ENCODE assay signal across 8 cellular contexts in genomic region chr10:97713351-97713827, GRCh38. TPM values are rescaled to one million over a fixed set of nuclear protein-coding genes. Genes with fewer than 3 reads are reported as not detected.
DNase-seq lines count a peak whose midpoint lies in the region; ATAC-seq and TF ChIP-seq lines count a peak whose summit lies in the region.

Gene MARVELD1 (plus strand): TSS chr10:97713730. CDS start chr10:97713877, 147 bp downstream.

- WGBS in right lobe of liver (ENCODE audit: insufficient coverage, low coverage, low lambda C conversion rate, missing lambda C conversion rate): 12% methylated on average over 32 of the region's 38 CpGs

- H3K4me3 ChIP-seq in right lobe of liver: peak within 1 kb of the TSS; percentile 49 to 54 (median 51)
- H3K4me3 ChIP-seq in stomach smooth muscle (ENCODE audit: low read length in 2 of 2): peak within 1 kb of the TSS; percentile 69 to 87

- intact Hi-C loops in right lobe of liver (cut with DNase I): no loop called here

- H3K27me3 ChIP-seq in right lobe of liver: no peaks in the 10 kb centered on the region
- no peaks in the 10 kb centered on the region for H3K27me3 ChIP-seq in stomach smooth muscle (ENCODE audit: control insufficient read depth in 1 of 2, insufficient read depth in 2 of 2, low read length in 2 of 2)

- POLR2A ChIA-PET in RWPE1 (lab: Yijun Ruan, JAX; ENCODE audit: low non-redundant PET): interaction anchor here (0.6 to 2.4 kb wide), 7 partner anchors 11 to 30 kb away, joined by 3 to 15 read pairs (median 6); partner anchors contain the start of genes AVPI1 and ZFYVE27

- no peak for TF ChIP-seq POLR2A in right lobe of liver (IDR thresholded peaks at IDR 0.05)

- DNase-seq in DMS 273 (lab: John Stamatoyannopoulos, UW; ENCODE audit: unreplicated experiment) (peak; percentile 81), RWPE1 (ENCODE audit: low spot score) (peak; percentile 83), dedifferentiated amniotic fluid mesenchymal stem cell (ENCODE audit: extremely low spot score) (peak; percentile 79), right lobe of liver (peak in 2 of 3 donors; percentile 50 to 61), NK-92 (lab: John Stamatoyannopoulos, UW; ENCODE audit: unreplicated experiment) (no peak)

- no peak for TF ChIP-seq CTCF in RWPE1 (conservative IDR thresholded peaks at IDR 0.05; ENCODE audit: low read depth)
- no peak for TF ChIP-seq CTCF in right lobe of liver (IDR thresholded peaks at IDR 0.05)

- H3K4me1 ChIP-seq in right lobe of liver (peaks cover 0 to 7% (median 0%) of the 10 kb centered on the region in 4 donors), stomach smooth muscle (ENCODE audit: control insufficient read depth, insufficient read depth, low read length) (peaks cover 70% of the 10 kb centered on the region)

- peak within 1 kb of the TSS; percentile 99 for H3K27ac ChIP-seq in RWPE1
- H3K27ac ChIP-seq in right lobe of liver: peak within 1 kb of the TSS; percentile 42 to 76 (median 73)
- H3K27ac ChIP-seq in stomach smooth muscle (ENCODE audit: low read length): peak within 1 kb of the TSS; percentile 98

- ATAC-seq in HG03108 (IDR thresholded peaks at IDR 0.05; ENCODE audit: unreplicated experiment) (peak; percentile 9), right lobe of liver (peak in 1 of 4 donors; percentile 4), GM18867 (IDR thresholded peaks at IDR 0.05; ENCODE audit: unreplicated experiment) (no peak)

- H3K9me3 ChIP-seq in right lobe of liver: no peaks in the 10 kb centered on the region
- no peaks in the 10 kb centered on the region for H3K9me3 ChIP-seq in stomach smooth muscle (ENCODE audit: control insufficient read depth in 2 of 2, low read length in 2 of 2)

- no peaks in the 10 kb centered on the region for H3K36me3 ChIP-seq in right lobe of liver
- peaks cover 11 to 20% of the 10 kb centered on the region in 2 donors for H3K36me3 ChIP-seq in stomach smooth muscle (ENCODE audit: control insufficient read depth in 2 of 2, insufficient read depth in 2 of 2, low read length in 2 of 2)

- CTCF ChIA-PET in RWPE1 (lab: Yijun Ruan, JAX): interaction anchor here (0.6 to 6.2 kb wide), 5 partner anchors 10 to 30 kb away, joined by 3 to 122 read pairs (median 6); partner anchors contain the start of gene ZFYVE27

- H3K9ac ChIP-seq in stomach smooth muscle (ENCODE audit: low read length in 2 of 2): peak within 1 kb of the TSS; percentile 82 to 87

RNA-seq across cellular contexts. Expression of gene MARVELD1, which starts in this region (rescaled TPM):
- total RNA-seq in right lobe of liver: 1 to 10 TPM; 1.5 to 3.1 (median 2.3) TPM
